10 cellular contexts compared by ENCODE assay signal in the genomic region with DNA sequence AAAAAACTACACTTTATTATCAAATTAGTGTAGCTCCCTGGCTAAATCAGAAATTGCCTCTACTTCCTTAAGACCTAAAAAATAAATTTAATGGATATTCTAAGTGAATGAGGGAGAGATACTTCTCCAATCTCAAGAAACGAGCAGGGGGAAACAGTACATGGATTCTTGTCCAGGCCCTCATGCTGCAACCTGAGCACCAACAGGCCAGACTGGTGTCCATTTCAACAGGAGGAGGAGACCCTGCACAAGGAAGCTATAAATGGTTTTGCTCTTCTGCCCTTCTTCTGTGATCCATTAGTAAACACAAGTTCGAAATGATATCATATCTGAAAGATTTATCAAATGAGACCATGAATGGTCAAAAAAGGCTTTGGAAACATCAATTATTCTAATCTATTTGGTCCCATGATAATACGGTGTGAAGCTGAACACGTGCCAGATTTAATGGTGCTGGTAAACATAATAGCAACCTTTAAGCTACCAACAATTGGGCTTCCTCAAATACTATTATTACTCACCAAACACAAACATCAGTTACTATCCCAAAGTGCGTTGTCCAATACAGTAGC.
DNase-seq lines count a peak whose midpoint lies in the region; ATAC-seq, FAIRE-seq and TF ChIP-seq lines count a peak whose summit lies in the region.
"Had no signal": no experiment of that assay in that cellular context is flagged by ENCODE, and none has a peak within 500 bp of the region (broad histone marks: within the 10 kb centered on the region; RNA-seq: fewer than 3 reads in every experiment).

No MANE protein-coding gene starts in this region.

- no peak for DNase-seq in CD4-positive, alpha-beta T cell
- no peak for DNase-seq in HL-60 (ENCODE audit: low read depth in 1 of 2, low spot score in 1 of 2)
- DNase-seq in SW480 (ENCODE audit: low spot score) = peak; percentile 21
- DNase-seq in left kidney (ENCODE audit: low read depth, low spot score) = peak; percentile 85
- DNase-seq in SKM-1 (lab: John Stamatoyannopoulos, UW; ENCODE audit: unreplicated experiment) = no peak
- DNase-seq in GM12892 (ENCODE audit: insufficient read length) = no peak
- DNase-seq in vagina (ENCODE audit: extremely low spot score in 2 of 2) = no peak
- no peak for DNase-seq in ecto neural progenitor cell (ENCODE audit: low spot score)
- DNase-seq: left ventricle myocardium superior had no signal

- H3K4me3 ChIP-seq in HL-60 (replicated peaks; ENCODE audit: insufficient read depth, low read length) (no peak overlapping the region), vagina (no peak overlapping the region)

- POLR2A ChIA-PET in CD4-positive, alpha-beta T cell (lab: Charles Lee) = no interaction called here

- peaks cover 17% of the 10 kb centered on the region for H3K27me3 Mint-ChIP-seq in CD4-positive, alpha-beta T cell

- no peak for TF ChIP-seq CTCF in CD4-positive, alpha-beta T cell (IDR thresholded peaks at IDR 0.05)
- no peak for TF ChIP-seq CTCF in HL-60 (IDR thresholded peaks at IDR 0.05; ENCODE audit: insufficient read depth, low read length)
- no peak for TF ChIP-seq CTCF in vagina (IDR thresholded peaks at IDR 0.05)

- FAIRE-seq in GM12892 (lab: Jason Lieb, UNC) = no peak

- H3K36me3 Mint-ChIP-seq in CD4-positive, alpha-beta T cell (ENCODE audit: low read depth) = no peaks in the 10 kb centered on the region

- intact Hi-C loops in CD4-positive, alpha-beta T cell (cut with DNase I, micrococcal nuclease) = no loop called here
- intact Hi-C loops in vagina (cut with DNase I) = no loop called here

- H3K4me1 ChIP-seq in vagina = peaks cover 14% of the 10 kb centered on the region

- H3K4me1 Mint-ChIP-seq in CD4-positive, alpha-beta T cell (ENCODE audit: low read depth) = peaks cover 35% of the 10 kb centered on the region

- no peak for TF ChIP-seq POLR2A in GM12892 (IDR thresholded peaks at IDR 0.05; ENCODE audit: low read depth, low read length)
- TF ChIP-seq POLR2A in vagina (IDR thresholded peaks at IDR 0.05) = no peak

- H3K36me3 ChIP-seq in vagina = no peaks in the 10 kb centered on the region

- no peak overlapping the region for H3K4me3 Mint-ChIP-seq in CD4-positive, alpha-beta T cell

- no peak overlapping the region for H3K27ac ChIP-seq in CD4-positive, alpha-beta T cell (ENCODE audit: low read depth, low read length)
- H3K27ac ChIP-seq in HL-60 (replicated peaks) (peak overlapping the region; percentile 95), vagina (no peak overlapping the region)

- CTCF ChIA-PET in CD4-positive, alpha-beta T cell (lab: Charles Lee) = interaction anchor here (0.8 to 1.1 kb wide), 2 partner anchors 12 to 13 kb away, joined by 3 read pairs; no protein-coding TSS in a partner anchor

- H3K9me3 Mint-ChIP-seq in CD4-positive, alpha-beta T cell = no peaks in the 10 kb centered on the region
- H3K9me3 Mint-ChIP-seq: stimulated activated naive CD8-positive, alpha-beta T cell treated with anti-CD3 and anti-CD28 coated beads, Interleukin-15, Interleukin-2, amounts not matched to agents 100 ng/mL and 50 ng/mL, for 24 hours had no signal

- peaks cover 4% of the 10 kb centered on the region for H3K27me3 ChIP-seq in CD4-positive, alpha-beta T cell (ENCODE audit: control insufficient read depth, insufficient read depth, low read length)
- H3K27me3 ChIP-seq in HL-60 (ENCODE audit: insufficient read depth, poor library complexity, severe bottlenecking) (no peaks in the 10 kb centered on the region), vagina (no peaks in the 10 kb centered on the region)

- H3K9me3 ChIP-seq in CD4-positive, alpha-beta T cell (ENCODE audit: control insufficient read depth, low read length) = no peaks in the 10 kb centered on the region
- H3K9me3 ChIP-seq in vagina = no peaks in the 10 kb centered on the region

- H3K27ac Mint-ChIP-seq in CD4-positive, alpha-beta T cell = peak overlapping the region; percentile 23
- H3K27ac Mint-ChIP-seq: stimulated activated naive CD8-positive, alpha-beta T cell treated with anti-CD3 and anti-CD28 coated beads, Interleukin-15, Interleukin-2, amounts not matched to agents 100 ng/mL and 50 ng/mL, for 24 hours had no signal

- no peak for ATAC-seq in CD4-positive, alpha-beta T cell (ENCODE audit: poor library complexity)
- ATAC-seq: left ventricle myocardium superior had no signal

Comparison
In these comparisons a context has a peak if more than half of its experiments do, and no peak if none do; other contexts are left out.
1. DNase-seq: peak in SW480 (single experiment) and left kidney (single experiment); none in CD4-positive, alpha-beta T cell (0 of 10), HL-60 (0 of 2), SKM-1 (single experiment), GM12892 (single experiment), vagina (0 of 2) and ecto neural progenitor cell (single experiment).